ENCODE assay signal across 8 cellular contexts in the genomic region with DNA sequence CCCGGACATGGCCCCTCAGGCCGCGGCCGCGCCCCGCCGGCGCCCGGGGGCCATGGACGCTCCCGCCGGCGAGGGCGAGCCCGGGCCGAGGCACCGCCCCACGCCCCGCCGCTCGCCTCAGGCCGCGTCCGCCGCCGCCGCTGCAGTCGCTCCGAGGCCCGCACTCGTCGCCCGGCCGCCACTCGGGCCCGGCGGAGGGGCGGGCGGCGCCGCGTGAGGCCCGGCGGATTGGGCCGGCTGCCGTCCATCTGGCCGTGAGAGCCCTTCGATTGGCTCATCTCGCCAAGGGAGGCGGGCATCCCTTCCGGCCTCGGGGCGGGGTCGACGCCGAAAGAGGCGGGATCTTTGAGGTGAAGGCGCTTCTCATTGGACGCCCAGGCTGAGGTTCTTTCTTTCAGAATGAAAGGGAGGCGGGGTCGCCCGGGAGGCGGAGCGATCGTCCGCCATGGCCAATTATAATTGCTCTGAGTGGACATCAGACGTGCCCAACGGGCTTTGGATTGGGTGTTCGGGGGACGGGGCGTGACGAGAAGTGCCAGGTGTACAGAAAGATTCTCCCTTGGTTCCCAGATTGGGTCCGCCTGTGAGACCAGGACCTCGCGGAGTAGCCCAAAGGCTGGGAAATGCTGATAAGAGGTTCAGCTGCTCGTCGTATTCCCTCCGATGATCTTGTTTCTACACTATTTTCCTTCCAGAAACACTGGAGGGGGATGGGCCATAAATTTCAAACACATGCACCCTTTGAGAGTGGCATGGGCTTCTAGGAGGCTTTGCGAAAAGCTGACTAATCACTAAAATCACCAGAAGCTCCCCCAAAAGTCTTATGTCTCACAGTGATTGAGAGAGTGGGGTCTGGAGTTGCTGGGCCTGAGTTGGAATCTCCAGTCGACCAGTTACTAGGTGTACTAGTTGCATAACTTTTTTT. TPM values are rescaled to one million over a fixed set of nuclear protein-coding genes. Genes with fewer than 3 reads are reported as not detected.
A peak's percentile ranks its signal among the peaks of the same experiment; 100 is the strongest.
DNase-seq lines count a peak whose midpoint lies in the region; ATAC-seq and TF ChIP-seq lines count a peak whose summit lies in the region.

A gene with protein sequence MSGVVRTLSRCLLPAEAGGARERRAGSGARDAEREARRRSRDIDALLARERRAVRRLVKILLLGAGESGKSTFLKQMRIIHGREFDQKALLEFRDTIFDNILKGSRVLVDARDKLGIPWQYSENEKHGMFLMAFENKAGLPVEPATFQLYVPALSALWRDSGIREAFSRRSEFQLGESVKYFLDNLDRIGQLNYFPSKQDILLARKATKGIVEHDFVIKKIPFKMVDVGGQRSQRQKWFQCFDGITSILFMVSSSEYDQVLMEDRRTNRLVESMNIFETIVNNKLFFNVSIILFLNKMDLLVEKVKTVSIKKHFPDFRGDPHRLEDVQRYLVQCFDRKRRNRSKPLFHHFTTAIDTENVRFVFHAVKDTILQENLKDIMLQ (minus strand): TSS at position 156 of the 925 bp plus-strand sequence. CDS start 147 bp downstream, at position 9.

- H3K36me3 Mint-ChIP-seq in Calu3 (ENCODE audit: insufficient read depth, unreplicated experiment) = peaks cover 33% of the 10 kb centered on the region
- peaks cover 35% of the 10 kb centered on the region for H3K36me3 Mint-ChIP-seq in endothelial cell (ENCODE audit: low read depth, unreplicated experiment)

- DNase-seq in Calu3 (peak; percentile 100), endothelial cell (ENCODE audit: low spot score) (peak; percentile 98), middle frontal gyrus (ENCODE audit: extremely low spot score, low spot score) (peak; percentile 97)
- DNase-seq in activated CD8-positive, alpha-beta memory T cell treated with anti-CD3 and anti-CD28 coated beads, Interleukin-2, amount 50 U/mL, for 4 hours = peak; percentile 98
- peak; percentile 95 to 99 for DNase-seq in stimulated activated CD8-positive, alpha-beta memory T cell treated with anti-CD3 and anti-CD28 coated beads, Interleukin-2, amount 100 ng/mL, for 48 hours (ENCODE audit: low read depth in 2 of 2)

- H3K4me3 Mint-ChIP-seq in Calu3 (ENCODE audit: low read depth, unreplicated experiment) (peak within 1 kb of the TSS; percentile 81), endothelial cell (ENCODE audit: unreplicated experiment) (peak within 1 kb of the TSS; percentile 89)

- H3K9me3 ChIP-seq in HUES64 (ENCODE audit: insufficient read depth, low read depth, low read length) = no peaks in the 10 kb centered on the region
- H3K9me3 ChIP-seq in OCI-LY1 (ENCODE audit: low read length) = 0 out of 2 replicates have a peak, but pooled peaks cover 3% of the 10 kb centered on the region

- 1% methylated on average over 79 of the region's 80 CpGs for WGBS in HUES64

- TSS peak; percentile 90 for BruUV-seq in Calu3 (replicated peaks; lab: Mats Ljungman, UMichigan)

- H3K4me2 ChIP-seq in OCI-LY1 (ENCODE audit: low read length) = peak within 1 kb of the TSS; percentile 81

- H2AFZ ChIP-seq in OCI-LY1 (ENCODE audit: low read length) = peak within 1 kb of the TSS; percentile 64

- peaks cover 22% of the 10 kb centered on the region for H3K4me1 Mint-ChIP-seq in Calu3 (ENCODE audit: low read depth, unreplicated experiment)
- H3K4me1 Mint-ChIP-seq in endothelial cell (ENCODE audit: unreplicated experiment) = peaks cover 32% of the 10 kb centered on the region

- H3K27me3 ChIP-seq in HUES64 (ENCODE audit: insufficient read depth, low read length) (no peaks in the 10 kb centered on the region), OCI-LY1 (ENCODE audit: insufficient read depth, low read length) (peaks cover 5% of the 10 kb centered on the region; the same call in 1 of the 2 replicates)

- H3K27ac Mint-ChIP-seq in Calu3 (ENCODE audit: unreplicated experiment) = peak within 1 kb of the TSS; percentile 72
- H3K27ac Mint-ChIP-seq in endothelial cell (ENCODE audit: unreplicated experiment) = peak within 1 kb of the TSS; percentile 67

- peak; percentile 95 for ATAC-seq in GM21447 (IDR thresholded peaks at IDR 0.05; ENCODE audit: unreplicated experiment)

- H3K9me3 Mint-ChIP-seq in Calu3 (ENCODE audit: low read depth, unreplicated experiment) (no peaks in the 10 kb centered on the region), endothelial cell (ENCODE audit: unreplicated experiment) (no peaks in the 10 kb centered on the region)

- H3K27me3 Mint-ChIP-seq in Calu3 (ENCODE audit: unreplicated experiment) (no peaks in the 10 kb centered on the region), endothelial cell (ENCODE audit: unreplicated experiment) (peaks cover 21% of the 10 kb centered on the region)

- H3K4me1 ChIP-seq in HUES64 (ENCODE audit: insufficient read depth, low read length) (0 out of 2 replicates have a peak, but pooled peaks cover 4% of the 10 kb centered on the region), OCI-LY1 (ENCODE audit: insufficient read depth, low read length, severe bottlenecking) (peaks cover 13% of the 10 kb centered on the region)

- no peaks in the 10 kb centered on the region for H4K20me1 ChIP-seq in OCI-LY1 (ENCODE audit: insufficient read depth, low read length)

- H3K79me2 ChIP-seq in OCI-LY1 (ENCODE audit: insufficient read depth, low read length) = no peaks in the 10 kb centered on the region

- H3K9me2 ChIP-seq in OCI-LY1 (ENCODE audit: low read depth, low read length) = no peaks in the 10 kb centered on the region

- no peak for TF ChIP-seq CTCF in Calu3 (IDR thresholded peaks at IDR 0.05; ENCODE audit: unreplicated experiment)
- no peak for TF ChIP-seq CTCF in OCI-LY1 (IDR thresholded peaks at IDR 0.05; ENCODE audit: low read length)
- no peak for TF ChIP-seq CTCF in endothelial cell (IDR thresholded peaks at IDR 0.05; ENCODE audit: unreplicated experiment)

- intact Hi-C loops in Calu3 (cut with micrococcal nuclease; ENCODE audit: unreplicated experiment) = loop anchor here (2.0 kb wide), 1 partner anchor 16 kb away; no protein-coding TSS in a partner anchor

- peak within 1 kb of the TSS; percentile 81 for H3K9ac ChIP-seq in HUES64 (ENCODE audit: low read depth, low read length)
- H3K9ac ChIP-seq in OCI-LY1 (ENCODE audit: low read length) = peak within 1 kb of the TSS; percentile 50; the same call in 1 of the 2 replicates

- CTCF ChIA-PET in Calu3 (lab: Charles Lee) = interaction anchor here (0.7 to 1.1 kb wide), 3 partner anchors 16 to 1529 kb away, joined by 4 to 8 read pairs (median 5); no protein-coding TSS in a partner anchor

- no peaks in the 10 kb centered on the region for H3F3A ChIP-seq in OCI-LY1 (ENCODE audit: insufficient read depth, low read length)

- H3K36me3 ChIP-seq in HUES64 (ENCODE audit: insufficient read depth, low read length) = peaks cover 23% of the 10 kb centered on the region
- no peaks in the 10 kb centered on the region; the same call in 1 of the 2 replicates for H3K36me3 ChIP-seq in OCI-LY1 (ENCODE audit: insufficient read depth, low read length)

- H3K4me3 ChIP-seq in HUES64 (ENCODE audit: low read length) = peak within 1 kb of the TSS; percentile 88
- peak within 1 kb of the TSS; percentile 64 for H3K4me3 ChIP-seq in OCI-LY1 (ENCODE audit: low read depth, low read length, poor library complexity, severe bottlenecking)

- H3K27ac ChIP-seq in HUES64 (ENCODE audit: low read depth, low read length) = peak within 1 kb of the TSS; percentile 51; the same call in 1 of the 2 replicates
- H3K27ac ChIP-seq in OCI-LY1 (ENCODE audit: low read depth, low read length, poor library complexity, severe bottlenecking) = no peak within 1 kb of the TSS

RNA-seq across cellular contexts. Expression of the gene that starts here (rescaled TPM):
- total RNA-seq in Calu3 (2022) = 75.4 and 78.3 TPM in 2 replicates
- 52.1 TPM for polyA plus RNA-seq in HUES64 (2013, experiment 1 of 2)
- polyA plus RNA-seq in HUES64 (2013, experiment 2 of 2) = 49.4 TPM
- 105 TPM for total RNA-seq in endothelial cell (ENCODE audit: unreplicated experiment)
